25 cellular contexts compared by ENCODE assay signal in genomic region chr1:29700522-29700921, GRCh38.
"Had no signal": no experiment of that assay in that cellular context is flagged by ENCODE, and none has a peak within 500 bp of the region (broad histone marks: within the 10 kb centered on the region; RNA-seq: fewer than 3 reads in every experiment).

No MANE protein-coding gene starts in this region.

- H3K4me1 ChIP-seq: ascending aorta, body of pancreas, SJCRH30 had no signal

- H3K4me3 ChIP-seq: ascending aorta, body of pancreas, cardiac muscle cell, K562, SJCRH30 had no signal

- H3K36me3 ChIP-seq: ascending aorta, cardiac muscle cell, SJCRH30 had no signal

- H3K27me3 ChIP-seq: ascending aorta, body of pancreas had no signal

- H3K27ac ChIP-seq: ascending aorta, body of pancreas, cardiac muscle cell, SJCRH30, VCaP had no signal

- DNase-seq: activated CD4-positive, alpha-beta memory T cell treated with anti-CD3 and anti-CD28 coated beads, Interleukin-2, amount 10 ng/mL, durations not matched to agents 7 days and 5 days; activated CD4-positive, alpha-beta T cell treated with anti-CD3 and anti-CD28 coated beads, Interleukin-2, amount 10 ng/mL, durations not matched to agents 7 days and 5 days; activated CD4-positive, CD25-positive, alpha-beta regulatory T cell; activated naive CD4-positive, alpha-beta T cell treated with Interleukin-2 at 50 U/mL for 16 hours; activated naive CD8-positive, alpha-beta T cell treated with anti-CD3 and anti-CD28 coated beads, Interleukin-2, amount 50 U/mL, for 24 hours; activated T-cell treated with anti-CD3 and anti-CD28 coated beads, Interleukin-2, amount 50 U/mL, for 72 hours; amniotic stem cell; body of pancreas; cerebellar nuclear complex; Kasumi-1; NCI-H1105 treated with DMSO at 0.1 percent for 48 hours; NCI-H1930; NCI-H345; NCI-H510A; NCI-H774; NK-92 treated with Interleukin-12 subunit alpha and Interleukin-12 subunit beta, amount 100 ng/mL, for 24 hours; OCI-M1; RPMI8226; SJCRH30; SK-N-SH; T-helper 1 cell had no signal

- H3K4me2 ChIP-seq: SK-N-SH had no signal

- H3K9me3 ChIP-seq: ascending aorta, body of pancreas, SJCRH30, SK-N-SH had no signal
